In the genomic region with DNA sequence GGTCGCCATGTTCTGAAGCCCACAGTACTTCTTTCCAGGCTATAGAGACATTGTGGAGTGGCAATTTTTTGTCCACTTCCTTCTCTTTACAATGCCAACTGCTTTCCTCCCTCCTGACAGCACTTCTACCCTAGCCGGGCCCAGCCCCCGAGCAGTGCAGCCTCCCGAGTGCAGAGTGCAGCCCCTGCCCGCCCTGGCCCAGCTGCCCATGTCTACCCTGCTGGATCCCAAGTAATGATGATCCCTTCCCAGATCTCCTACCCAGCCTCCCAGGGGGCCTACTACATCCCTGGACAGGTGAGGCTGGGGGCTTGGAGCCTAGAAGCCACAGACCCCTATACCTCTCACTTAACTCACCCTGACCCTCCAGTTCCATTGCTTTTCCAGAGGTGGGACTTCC, we compare ENCODE assay signal across 12 cellular contexts. TPM values are rescaled to one million over a fixed set of nuclear protein-coding genes. Genes with fewer than 3 reads are reported as not detected.
A peak's percentile ranks its signal among the peaks of the same experiment; 100 is the strongest.
DNase-seq lines count a peak whose midpoint lies in the region; TF ChIP-seq lines count a peak whose summit lies in the region.
"Had no signal": no experiment of that assay in that cellular context is flagged by ENCODE, and none has a peak within 500 bp of the region (broad histone marks: within the 10 kb centered on the region; RNA-seq: fewer than 3 reads in every experiment).

No MANE protein-coding gene starts in this region.

- H3K9me2 ChIP-seq in DOHH2 (replicated peaks; ENCODE audit: control insufficient read depth, low read length), result no peaks in the 10 kb centered on the region

- H3K9me3 Mint-ChIP-seq in endothelial cell (ENCODE audit: unreplicated experiment), result no peaks in the 10 kb centered on the region

- H4K20me1 ChIP-seq in DOHH2 (ENCODE audit: control insufficient read depth, insufficient read depth, low read depth, low read length), result peaks cover 47% of the 10 kb centered on the region

- intact Hi-C loops in prostate gland (cut with DNase I), result loop anchor here (5.0 kb wide), 1 partner anchor 45 kb away; a partner anchor contains a TSS

- peak overlapping the region; percentile 86 for H3K4me3 Mint-ChIP-seq in endothelial cell (ENCODE audit: unreplicated experiment)

- CTCF ChIA-PET in RWPE1 (lab: Yijun Ruan, JAX), result interaction anchor here (0.7 kb wide), 1 partner anchor 244 kb away, joined by 3 read pairs; a partner anchor contains a TSS

- no peak for TF ChIP-seq POLR2A in prostate gland (IDR thresholded peaks at IDR 0.05)

- H3K4me3 ChIP-seq in DOHH2 (ENCODE audit: low read length) (peak overlapping the region; percentile 79; the same call in 1 of the 2 replicates), prostate gland (no peak overlapping the region)

- H3K79me2 ChIP-seq in DOHH2 (ENCODE audit: control insufficient read depth, low read length), result peaks cover 73% of the 10 kb centered on the region

- H3K36me3 Mint-ChIP-seq in endothelial cell (ENCODE audit: low read depth, unreplicated experiment), result peaks cover 48% of the 10 kb centered on the region

- peak overlapping the region; percentile 28 for H3K27ac Mint-ChIP-seq in endothelial cell (ENCODE audit: unreplicated experiment)

- WGBS in prostate gland, result 65% methylated on average over 5 of the region's 5 CpGs

- H3K4me1 ChIP-seq in DOHH2 (ENCODE audit: control insufficient read depth, low read length) (peaks cover 30% of the 10 kb centered on the region), prostate gland (replicated peaks) (peaks cover 25% of the 10 kb centered on the region)

- no peaks in the 10 kb centered on the region; the same call in 1 of the 2 replicates for H3F3A ChIP-seq in DOHH2 (ENCODE audit: control insufficient read depth, insufficient read depth)

- TF ChIP-seq CTCF in DOHH2 (IDR thresholded peaks at IDR 0.05; ENCODE audit: low read depth, low read length, poor library complexity, severe bottlenecking) (no peak), RWPE1 (conservative IDR thresholded peaks at IDR 0.05; ENCODE audit: low read depth) (no peak), endothelial cell (IDR thresholded peaks at IDR 0.05; ENCODE audit: unreplicated experiment) (no peak), prostate gland (IDR thresholded peaks at IDR 0.05) (no peak)

- H3K9me3 ChIP-seq in DOHH2 (ENCODE audit: control insufficient read depth, insufficient read depth, low read length), result no peaks in the 10 kb centered on the region
- H3K9me3 ChIP-seq in prostate gland, result no peaks in the 10 kb centered on the region

- no peaks in the 10 kb centered on the region for H3K27me3 ChIP-seq in DOHH2 (ENCODE audit: control insufficient read depth, low read length)
- no peaks in the 10 kb centered on the region for H3K27me3 ChIP-seq in prostate gland (replicated peaks; ENCODE audit: insufficient read depth)

- H3K4me1 Mint-ChIP-seq in endothelial cell (ENCODE audit: unreplicated experiment), result peaks cover 30% of the 10 kb centered on the region

- H3K4me2 ChIP-seq in DOHH2 (ENCODE audit: low read length), result peak overlapping the region; percentile 77

- POLR2A ChIA-PET in RWPE1 (lab: Yijun Ruan, JAX; ENCODE audit: low non-redundant PET), result no interaction called here

- H3K36me3 ChIP-seq in DOHH2 (ENCODE audit: control insufficient read depth, low read length) (peaks cover 73% of the 10 kb centered on the region), prostate gland (peaks cover 12 to 16% of the 10 kb centered on the region in 2 donors)

- H3K27ac ChIP-seq in DOHH2 (ENCODE audit: low read depth, low read length), result no peak overlapping the region
- H3K27ac ChIP-seq in RWPE1, result peak overlapping the region; percentile 99
- peak overlapping the region; percentile 7 to 93 for H3K27ac ChIP-seq in prostate gland

- H3K27me3 Mint-ChIP-seq in endothelial cell (ENCODE audit: unreplicated experiment), result peaks cover 10% of the 10 kb centered on the region

- DNase-seq in RWPE1 (ENCODE audit: low spot score) (no peak), endothelial cell (ENCODE audit: low spot score) (no peak), prostate gland (ENCODE audit: low spot score) (no peak), COR-L47 (lab: John Stamatoyannopoulos, UW) (no peak), SIG-M5 treated with dmso at 0.1 percent for 504 hours (lab: John Stamatoyannopoulos, UW; ENCODE audit: unreplicated experiment) (no peak)
- no peak for DNase-seq in stimulated activated naive CD4-positive, alpha-beta T cell treated with Interleukin-2 at 50 U/mL for 16 hours (lab: John Stamatoyannopoulos, UW)
- DNase-seq in activated effector memory CD4-positive, alpha-beta T cell treated with Interleukin-2 at 50 U/mL for 16 hours, result no peak
- DNase-seq: activated CD4-positive, alpha-beta T cell treated with anti-CD3 and anti-CD28 coated beads, Interleukin-2, amount 50 U/mL, for 1 hour; foreskin melanocyte; NCI-H146 had no signal

RNA-seq across cellular contexts. Expression of a gene that starts 2.8 kb away (rescaled TPM):
- total RNA-seq in endothelial cell (ENCODE audit: unreplicated experiment) (390 TPM), prostate gland (100 to 1,000 TPM; 331 to 370 TPM)

RNA-seq across cellular contexts. Expression of a gene that starts 18.2 kb away (rescaled TPM):
- total RNA-seq in endothelial cell (ENCODE audit: unreplicated experiment) (292 TPM), prostate gland (100 to 1,000 TPM; 230 to 272 TPM)

RNA-seq across cellular contexts. Expression of a gene that starts 20.2 kb away (rescaled TPM):
- total RNA-seq in endothelial cell (ENCODE audit: unreplicated experiment) (15.8 TPM), prostate gland (10 to 100 TPM; 22.0 to 71.0 TPM)

RNA-seq across cellular contexts. Expression of a gene that starts 41.4 kb away (rescaled TPM):
- total RNA-seq in endothelial cell (ENCODE audit: unreplicated experiment) (not detected), prostate gland (under 1 TPM in 1 of 2 donors, not detected in 1; 0.57 TPM)
- total RNA-seq: renal cortical epithelial cell had no signal

RNA-seq across cellular contexts. Expression of a gene that starts 44.2 kb away (rescaled TPM):
- total RNA-seq in endothelial cell (ENCODE audit: unreplicated experiment) (6.3 TPM), prostate gland (10 to 100 TPM in 1 of 2 donors, 1 to 10 TPM in 1; 4.9 to 47.5 TPM)
